ENCODE assay signal across 13 cellular contexts in genomic region chr7:47256016-47256415, GRCh38.
"Had no signal": no experiment of that assay in that cellular context is flagged by ENCODE, and none has a peak within 500 bp of the region (broad histone marks: within the 10 kb centered on the region; RNA-seq: fewer than 3 reads in every experiment).

No MANE protein-coding gene starts in this region.

- DNase-seq: activated naive CD4-positive, alpha-beta T cell treated with anti-CD3 and anti-CD28 coated beads, Interleukin-2, amount 50 U/mL, for 16 hours; activated T-cell treated with anti-CD3 and anti-CD28 coated beads, Interleukin-2, amount 50 U/mL, for 1 hour; amygdala; brain microvascular endothelial cell; cerebellar nuclear complex; endodermal cell; left colon; posterior cingulate gyrus; small intestine; T-helper 2 cell; upper lobe of right lung had no signal

- H3K36me3 Mint-ChIP-seq: neural progenitor cell; stimulated activated effector memory CD8-positive, alpha-beta T cell treated with anti-CD3 and anti-CD28 coated beads, Interleukin-12 subunit alpha, Interleukin-12 subunit beta, amount 100 ng/mL, for 72 hours had no signal

- H3K27ac Mint-ChIP-seq: endodermal cell; neural progenitor cell; stimulated activated effector memory CD8-positive, alpha-beta T cell treated with anti-CD3 and anti-CD28 coated beads, Interleukin-12 subunit alpha, Interleukin-12 subunit beta, amount 100 ng/mL, for 72 hours had no signal

- ATAC-seq: left colon; stimulated activated effector memory CD8-positive, alpha-beta T cell treated with anti-CD3 and anti-CD28 coated beads, Interleukin-12 subunit alpha, Interleukin-12 subunit beta, amount 100 ng/mL, for 72 hours; upper lobe of right lung had no signal

- H3K9me3 Mint-ChIP-seq: stimulated activated effector memory CD8-positive, alpha-beta T cell treated with anti-CD3 and anti-CD28 coated beads, Interleukin-12 subunit alpha, Interleukin-12 subunit beta, amount 100 ng/mL, for 72 hours had no signal

- H3K4me3 Mint-ChIP-seq: endodermal cell; stimulated activated effector memory CD8-positive, alpha-beta T cell treated with anti-CD3 and anti-CD28 coated beads, Interleukin-12 subunit alpha, Interleukin-12 subunit beta, amount 100 ng/mL, for 72 hours had no signal

- H3K4me1 Mint-ChIP-seq: stimulated activated effector memory CD8-positive, alpha-beta T cell treated with anti-CD3 and anti-CD28 coated beads, Interleukin-12 subunit alpha, Interleukin-12 subunit beta, amount 100 ng/mL, for 72 hours had no signal
